Comparison of ENCODE assay signal across 9 cellular contexts in the genomic region with DNA sequence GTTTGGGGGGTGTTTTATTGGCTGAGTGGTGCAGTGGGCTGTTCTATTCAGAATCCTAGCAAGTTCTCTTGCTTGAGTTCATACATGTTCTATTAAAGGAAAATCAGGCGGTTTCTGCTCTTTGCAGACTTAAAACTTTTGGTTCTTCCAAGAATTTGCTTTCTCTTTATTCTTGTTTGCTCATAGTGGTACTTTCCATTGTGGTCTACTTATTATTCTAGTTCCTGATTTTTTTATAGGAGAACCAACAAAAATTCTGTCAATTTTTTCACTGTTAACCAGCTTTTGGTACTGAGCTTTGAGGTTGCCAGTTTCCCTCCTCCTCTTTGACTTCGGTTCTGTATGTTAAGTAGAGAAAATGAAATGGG. TPM values are rescaled to one million over a fixed set of nuclear protein-coding genes. Genes with fewer than 3 reads are reported as not detected.
DNase-seq lines count a peak whose midpoint lies in the region; ATAC-seq and TF ChIP-seq lines count a peak whose summit lies in the region.
"Had no signal": no experiment of that assay in that cellular context is flagged by ENCODE, and none has a peak within 500 bp of the region (broad histone marks: within the 10 kb centered on the region; RNA-seq: fewer than 3 reads in every experiment).

No MANE protein-coding gene starts in this region.

- TF ChIP-seq EP300 in sigmoid colon (IDR thresholded peaks at IDR 0.05), result no peak

- peak overlapping the region; percentile 85 for H3K27ac Mint-ChIP-seq in activated naive CD8-positive, alpha-beta T cell treated with anti-CD3 and anti-CD28 coated beads, Interleukin-2, amount 10 ng/mL, durations not matched to agents 7 days and 5 days
- H3K27ac Mint-ChIP-seq: activated naive CD8-positive, alpha-beta T cell had no signal

- H3K4me1 ChIP-seq in sigmoid colon, result peaks cover 0 to 57% (median 37%) of the 10 kb centered on the region in 4 donors

- H3K4me3 Mint-ChIP-seq in activated naive CD8-positive, alpha-beta T cell treated with anti-CD3 and anti-CD28 coated beads, Interleukin-2, amount 10 ng/mL, durations not matched to agents 7 days and 5 days, result peak overlapping the region; percentile 82
- H3K4me3 Mint-ChIP-seq: activated naive CD8-positive, alpha-beta T cell; T-cell had no signal

- peaks cover 7% of the 10 kb centered on the region for H3K36me3 Mint-ChIP-seq in activated naive CD8-positive, alpha-beta T cell treated with anti-CD3 and anti-CD28 coated beads, Interleukin-2, amount 10 ng/mL, durations not matched to agents 7 days and 5 days
- H3K36me3 Mint-ChIP-seq: activated naive CD8-positive, alpha-beta T cell; T-cell had no signal

- DNase-seq in activated naive CD8-positive, alpha-beta T cell treated with anti-CD3 and anti-CD28 coated beads, Interleukin-2, amount 10 ng/mL, durations not matched to agents 7 days and 5 days, result no peak
- DNase-seq in sigmoid colon, result no peak
- no peak for DNase-seq in brain microvascular endothelial cell
- DNase-seq in stimulated activated naive CD4-positive, alpha-beta T cell treated with Interleukin-2 at 50 U/mL for 16 hours (lab: John Stamatoyannopoulos, UW), result no peak
- DNase-seq: T-cell had no signal

- TF ChIP-seq CTCF in sigmoid colon (IDR thresholded peaks at IDR 0.05) (no peak), brain microvascular endothelial cell (IDR thresholded peaks at IDR 0.05; ENCODE audit: low read depth, low read length, missing control alignments) (no peak)

- 35 to 48% methylated on average over 2 of the region's 2 CpGs for WGBS in sigmoid colon, 2 donors

- ATAC-seq in GM19467 (IDR thresholded peaks at IDR 0.05; ENCODE audit: unreplicated experiment) (peak; percentile 15), HG03103 (IDR thresholded peaks at IDR 0.05; ENCODE audit: low read depth, unreplicated experiment) (peak; percentile 9), GM18517 (IDR thresholded peaks at IDR 0.05; ENCODE audit: unreplicated experiment) (no peak)
- ATAC-seq in activated naive CD8-positive, alpha-beta T cell treated with anti-CD3 and anti-CD28 coated beads, Interleukin-2, amount 10 ng/mL, durations not matched to agents 7 days and 5 days (ENCODE audit: low read depth), result peak; percentile 70

- intact Hi-C loops in sigmoid colon (cut with DNase I), result no loop called here

- H3K27ac ChIP-seq in sigmoid colon (peak overlapping the region in 3 of 4 donors; percentile 14 to 52 (median 41)), brain microvascular endothelial cell (no peak overlapping the region)

- H3K36me3 ChIP-seq in sigmoid colon (no peaks in the 10 kb centered on the region), brain microvascular endothelial cell (replicated peaks) (no peaks in the 10 kb centered on the region)

- no peak for TF ChIP-seq POLR2A in sigmoid colon (IDR thresholded peaks at IDR 0.05)

- POLR2A ChIA-PET in activated naive CD8-positive, alpha-beta T cell treated with anti-CD3 and anti-CD28 coated beads, Interleukin-2, amount 10 ng/mL, durations not matched to agents 7 days and 5 days (lab: Charles Lee), result no interaction called here

- in situ Hi-C loops in brain microvascular endothelial cell (cut with HindIII; ENCODE audit: low pct_ligation_motif_present, low sequenced_read_pairs), result no loop called here

- H3K9me3 ChIP-seq in sigmoid colon, result no peaks in the 10 kb centered on the region

- peaks cover 34% of the 10 kb centered on the region for H3K27me3 Mint-ChIP-seq in activated naive CD8-positive, alpha-beta T cell treated with anti-CD3 and anti-CD28 coated beads, Interleukin-2, amount 10 ng/mL, durations not matched to agents 7 days and 5 days

- H3K4me3 ChIP-seq in sigmoid colon (no peak overlapping the region), brain microvascular endothelial cell (ENCODE audit: low read depth, low read length) (no peak overlapping the region)

- H3K4me1 Mint-ChIP-seq in activated naive CD8-positive, alpha-beta T cell treated with anti-CD3 and anti-CD28 coated beads, Interleukin-2, amount 10 ng/mL, durations not matched to agents 7 days and 5 days, result peaks cover 37% of the 10 kb centered on the region

- H3K27me3 ChIP-seq in sigmoid colon, result no peaks in the 10 kb centered on the region
- no peaks in the 10 kb centered on the region for H3K27me3 ChIP-seq in brain microvascular endothelial cell (replicated peaks)

- H3K9me3 Mint-ChIP-seq in activated naive CD8-positive, alpha-beta T cell treated with anti-CD3 and anti-CD28 coated beads, Interleukin-2, amount 10 ng/mL, durations not matched to agents 7 days and 5 days, result no peaks in the 10 kb centered on the region
- H3K9me3 Mint-ChIP-seq: T-cell had no signal

RNA-seq across cellular contexts. Expression of gene AFDN, which starts 6.7 kb away (rescaled TPM):
- 10 to 100 TPM; 29.9 to 37.7 TPM for total RNA-seq in activated naive CD8-positive, alpha-beta T cell treated with anti-CD3 and anti-CD28 coated beads, Interleukin-2, amount 10 ng/mL, durations not matched to agents 7 days and 5 days
- 100 to 1,000 TPM in 2 of 4 donors, 10 to 100 TPM in 2; 83.6 to 104 (median 95.1) TPM for total RNA-seq in sigmoid colon
- 10 to 100 TPM; 43.2 to 64.5 (median 44.4) TPM for polyA plus RNA-seq in sigmoid colon
